In the genomic region with DNA sequence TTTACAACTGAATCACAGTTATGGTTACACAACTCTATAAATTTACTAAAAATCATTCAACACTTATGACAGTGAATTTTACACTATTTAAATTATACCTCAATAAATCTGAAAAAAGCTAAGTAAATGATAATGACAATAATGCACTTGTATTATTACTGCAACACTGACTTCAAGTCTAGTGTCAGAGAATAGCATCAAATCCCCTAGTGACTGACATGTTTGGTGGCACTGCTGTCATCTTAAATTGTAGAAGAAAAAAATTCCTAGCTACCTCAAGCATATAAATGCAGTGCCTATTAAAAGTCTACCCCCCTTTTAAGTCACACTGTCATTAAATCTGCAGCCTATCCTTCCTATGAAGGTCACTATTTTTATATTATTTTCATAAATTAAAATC, we compare ENCODE assay signal across 38 cellular contexts.
"Had no signal": no experiment of that assay in that cellular context is flagged by ENCODE, and none has a peak within 500 bp of the region (broad histone marks: within the 10 kb centered on the region; RNA-seq: fewer than 3 reads in every experiment).

No MANE protein-coding gene starts in this region.

- H3K9me3 ChIP-seq: body of pancreas had no signal

- ATAC-seq: activated naive CD4-positive, alpha-beta T cell treated with anti-CD3 and anti-CD28 coated beads, Interleukin-2, amount 50 U/mL, for 72 hours; activated naive CD8-positive, alpha-beta T cell treated with anti-CD3 and anti-CD28 coated beads, Interleukin-2, amount 50 U/mL, for 24 hours; activated T-cell treated with anti-CD3 and anti-CD28 coated beads, Interleukin-2, amount 50 U/mL, for 4 hours; activated T-cell treated with anti-CD3 and anti-CD28 coated beads, Interleukin-2, amount 50 U/mL, for 72 hours; activated T-helper 17 cell treated with anti-CD3 and anti-CD28 coated beads, Interleukin-2, amount 50 U/mL, for 72 hours; body of pancreas had no signal

- H3K4me3 Mint-ChIP-seq: activated naive CD4-positive, alpha-beta T cell treated with anti-CD3 and anti-CD28 coated beads for 36 hours; activated naive CD4-positive, alpha-beta T cell treated with anti-CD3 and anti-CD28 coated beads, Interleukin-2, amount 10 ng/mL, durations not matched to agents 7 days and 5 days; activated naive CD4-positive, alpha-beta T cell treated with anti-CD3 and anti-CD28 coated beads, Interleukin-2, amount 50 U/mL, for 24 hours; activated naive CD8-positive, alpha-beta T cell; activated naive CD8-positive, alpha-beta T cell treated with anti-CD3 and anti-CD28 coated beads for 36 hours; activated naive CD8-positive, alpha-beta T cell treated with anti-CD3 and anti-CD28 coated beads, Interleukin-2, amount 10 ng/mL, durations not matched to agents 7 days and 5 days; activated naive CD8-positive, alpha-beta T cell treated with anti-CD3 and anti-CD28 coated beads, Interleukin-2, amount 50 U/mL, for 24 hours; activated T-cell treated with anti-CD3 and anti-CD28 coated beads, Interleukin-2, amount 50 U/mL, for 24 hours; activated T-cell treated with anti-CD3 and anti-CD28 coated beads, Interleukin-2, amount 50 U/mL, for 4 hours; activated T-cell treated with anti-CD3 and anti-CD28 coated beads, Interleukin-2, amount 50 U/mL, for 72 hours; activated T-helper 1 cell treated with anti-CD3 and anti-CD28 coated beads, Interleukin-12 subunit alpha, Interleukin-12 subunit beta, Interleukin-2, Interleukin-4 antibody, amounts not matched to agents 30 ng/mL and 10 ng/mL and 1 ng/mL, durations not matched to agents 14 hours and 24 hours and 36 hours; activated T-helper 17 cell treated with anti-CD3 and anti-CD28 coated beads, Interleukin-2, amount 50 U/mL, for 72 hours; brain; central memory CD8-positive, alpha-beta T cell had no signal

- H3K27me3 Mint-ChIP-seq: activated naive CD4-positive, alpha-beta T cell treated with anti-CD3 and anti-CD28 coated beads, Interleukin-2, amount 10 ng/mL, durations not matched to agents 7 days and 5 days; activated naive CD4-positive, alpha-beta T cell treated with anti-CD3 and anti-CD28 coated beads, Interleukin-2, amount 50 U/mL, for 24 hours; activated naive CD8-positive, alpha-beta T cell; activated naive CD8-positive, alpha-beta T cell treated with anti-CD3 and anti-CD28 coated beads for 36 hours; activated naive CD8-positive, alpha-beta T cell treated with anti-CD3 and anti-CD28 coated beads, Interleukin-2, amount 10 ng/mL, durations not matched to agents 7 days and 5 days; activated naive CD8-positive, alpha-beta T cell treated with anti-CD3 and anti-CD28 coated beads, Interleukin-2, amount 50 U/mL, for 24 hours; activated T-cell treated with anti-CD3 and anti-CD28 coated beads, Interleukin-2, amount 50 U/mL, for 24 hours; activated T-helper 17 cell treated with anti-CD3 and anti-CD28 coated beads, Interleukin-2, amount 50 U/mL, for 72 hours; brain; central memory CD8-positive, alpha-beta T cell had no signal

- H3K36me3 ChIP-seq: adrenal gland, ascending aorta, brain microvascular endothelial cell, breast epithelium, cardiac muscle cell had no signal

- H3K4me3 ChIP-seq: adrenal gland, ascending aorta, body of pancreas, breast epithelium, cardiac muscle cell had no signal

- H3K27ac Mint-ChIP-seq: activated naive CD4-positive, alpha-beta T cell treated with anti-CD3 and anti-CD28 coated beads for 36 hours; activated naive CD4-positive, alpha-beta T cell treated with anti-CD3 and anti-CD28 coated beads, Interleukin-2, amount 10 ng/mL, durations not matched to agents 7 days and 5 days; activated naive CD8-positive, alpha-beta T cell; activated naive CD8-positive, alpha-beta T cell treated with anti-CD3 and anti-CD28 coated beads for 36 hours; activated naive CD8-positive, alpha-beta T cell treated with anti-CD3 and anti-CD28 coated beads, Interleukin-2, amount 10 ng/mL, durations not matched to agents 7 days and 5 days; activated naive CD8-positive, alpha-beta T cell treated with anti-CD3 and anti-CD28 coated beads, Interleukin-2, amount 50 U/mL, for 24 hours; activated T-cell treated with anti-CD3 and anti-CD28 coated beads, Interleukin-2, amount 50 U/mL, for 24 hours; activated T-cell treated with anti-CD3 and anti-CD28 coated beads, Interleukin-2, amount 50 U/mL, for 72 hours; activated T-helper 1 cell treated with anti-CD3 and anti-CD28 coated beads, Interleukin-12 subunit alpha, Interleukin-12 subunit beta, Interleukin-2, Interleukin-4 antibody, amounts not matched to agents 30 ng/mL and 10 ng/mL and 1 ng/mL, durations not matched to agents 14 hours and 24 hours and 36 hours; activated T-helper 17 cell treated with anti-CD3 and anti-CD28 coated beads, Interleukin-2, amount 50 U/mL, for 72 hours; activated T-helper 2 cell treated with anti-CD3 and anti-CD28 coated beads, Interferon-gamma antibody, Interleukin-2, Interleukin-4, amounts not matched to agents 10 μg/mL and 5 μg/mL and 100 μg/mL, durations not matched to agents 14 hours and 24 hours and 36 hours had no signal

- H3K27me3 ChIP-seq: adrenal gland, ascending aorta, body of pancreas, brain microvascular endothelial cell, breast epithelium, cardiac muscle cell had no signal

- H3K4me1 Mint-ChIP-seq: activated naive CD4-positive, alpha-beta T cell treated with anti-CD3 and anti-CD28 coated beads, Interleukin-2, amount 50 U/mL, for 24 hours; central memory CD8-positive, alpha-beta T cell had no signal

- DNase-seq: activated effector memory CD4-positive, alpha-beta T cell treated with anti-CD3 and anti-CD28 coated beads, Interleukin-2, amount 50 U/mL, for 16 hours; activated effector memory CD4-positive, alpha-beta T cell treated with Interleukin-2 at 50 U/mL for 16 hours; activated gamma-delta T cell; activated gamma-delta T cell treated with Interleukin-2 at 50 U/mL for 16 hours; activated naive CD4-positive, alpha-beta T cell; activated naive CD4-positive, alpha-beta T cell treated with anti-CD3 and anti-CD28 coated beads for 36 hours; activated naive CD4-positive, alpha-beta T cell treated with anti-CD3 and anti-CD28 coated beads, Interleukin-2, amount 10 ng/mL, durations not matched to agents 7 days and 5 days; activated naive CD4-positive, alpha-beta T cell treated with anti-CD3 and anti-CD28 coated beads, Interleukin-2, amount 50 U/mL, for 16 hours; activated naive CD4-positive, alpha-beta T cell treated with Interleukin-2 at 50 U/mL for 16 hours; activated naive CD8-positive, alpha-beta T cell treated with anti-CD3 and anti-CD28 coated beads for 36 hours; activated naive CD8-positive, alpha-beta T cell treated with anti-CD3 and anti-CD28 coated beads, Interleukin-2, amount 10 ng/mL, durations not matched to agents 7 days and 5 days; activated naive CD8-positive, alpha-beta T cell treated with anti-CD3 and anti-CD28 coated beads, Interleukin-2, amount 50 U/mL, for 24 hours; activated T-cell treated with anti-CD3 and anti-CD28 coated beads, Interleukin-2, amount 50 U/mL, for 1 hour; activated T-cell treated with anti-CD3 and anti-CD28 coated beads, Interleukin-2, amount 50 U/mL, for 24 hours; activated T-cell treated with anti-CD3 and anti-CD28 coated beads, Interleukin-2, amount 50 U/mL, for 4 hours; activated T-cell treated with anti-CD3 and anti-CD28 coated beads, Interleukin-2, amount 50 U/mL, for 48 hours; activated T-cell treated with anti-CD3 and anti-CD28 coated beads, Interleukin-2, amount 50 U/mL, for 72 hours; adrenal gland; amniotic stem cell; amygdala; aorta; body of pancreas; brain microvascular endothelial cell; caudate nucleus; central memory CD4-positive, alpha-beta T cell; cerebellar nuclear complex had no signal

- H3K4me1 ChIP-seq: ascending aorta, body of pancreas, breast epithelium had no signal

- H3K27ac ChIP-seq: adrenal gland, ascending aorta, body of pancreas, brain microvascular endothelial cell, breast epithelium, cardiac muscle cell had no signal

- FAIRE-seq: astrocyte had no signal
